15 cellular contexts compared by ENCODE assay signal in genomic region chr9:17613723-17614122, GRCh38. TPM values are rescaled to one million over a fixed set of nuclear protein-coding genes. Genes with fewer than 3 reads are reported as not detected.
DNase-seq lines count a peak whose midpoint lies in the region; ATAC-seq and TF ChIP-seq lines count a peak whose summit lies in the region.
"Had no signal": no experiment of that assay in that cellular context is flagged by ENCODE, and none has a peak within 500 bp of the region (broad histone marks: within the 10 kb centered on the region; RNA-seq: fewer than 3 reads in every experiment).

No MANE protein-coding gene starts in this region.

- intact Hi-C loops in left ventricle myocardium superior (cut with micrococcal nuclease) = no loop called here

- no peak overlapping the region for H3K4me3 ChIP-seq in cardiac fibroblast (replicated peaks in 1 of 2; ENCODE audit: low read depth in 2 of 2, low read length in 2 of 2)

- TF ChIP-seq CTCF in cardiac fibroblast (IDR thresholded peaks at IDR 0.05; ENCODE audit: low read depth, low read length) = no peak

- DNase-seq in NCI-H1417 (lab: John Stamatoyannopoulos, UW) (peak in 2 of 3 experiments; percentile 0 to 7), NCI-H1417 treated with DMSO at 0.1 percent for 48 hours (lab: John Stamatoyannopoulos, UW) (no peak), NCI-H345 (lab: John Stamatoyannopoulos, UW) (peak; percentile 60), cardiac fibroblast (ENCODE audit: low read depth in 2 of 2) (peak; percentile 30 to 43), non-pigmented ciliary epithelial cell (ENCODE audit: low read depth) (peak; percentile 42), left ventricle myocardium superior (no peak), D341Med (ENCODE audit: low spot score) (no peak)
- DNase-seq: 8988T; activated T-cell treated with anti-CD3 and anti-CD28 coated beads, Interleukin-2, amount 50 U/mL, for 24 hours; GF-D8; H7; left cardiac atrium; stimulated activated naive CD4-positive, alpha-beta T cell had no signal

- no peak for ATAC-seq in GM19467 (IDR thresholded peaks at IDR 0.05; ENCODE audit: unreplicated experiment)
- no peak for ATAC-seq in left ventricle myocardium superior
- ATAC-seq: foreskin keratinocyte, left cardiac atrium had no signal

RNA-seq across cellular contexts. Expression of gene SH3GL2, which starts 34.9 kb away (rescaled TPM):
- total RNA-seq in left ventricle myocardium superior = 3.1 TPM
- total RNA-seq: foreskin keratinocyte had no signal

Comparison
In these comparisons a context has a peak if more than half of its experiments do, and no peak if none do; other contexts are left out.
1. DNase-seq: peak in NCI-H1417 (2 of 3), NCI-H345 (single experiment), cardiac fibroblast (2 of 2) and non-pigmented ciliary epithelial cell (single experiment); none in NCI-H1417 treated with DMSO at 0.1 percent for 48 hours (single experiment), left ventricle myocardium superior (single experiment) and D341Med (single experiment).